In the genomic region with DNA sequence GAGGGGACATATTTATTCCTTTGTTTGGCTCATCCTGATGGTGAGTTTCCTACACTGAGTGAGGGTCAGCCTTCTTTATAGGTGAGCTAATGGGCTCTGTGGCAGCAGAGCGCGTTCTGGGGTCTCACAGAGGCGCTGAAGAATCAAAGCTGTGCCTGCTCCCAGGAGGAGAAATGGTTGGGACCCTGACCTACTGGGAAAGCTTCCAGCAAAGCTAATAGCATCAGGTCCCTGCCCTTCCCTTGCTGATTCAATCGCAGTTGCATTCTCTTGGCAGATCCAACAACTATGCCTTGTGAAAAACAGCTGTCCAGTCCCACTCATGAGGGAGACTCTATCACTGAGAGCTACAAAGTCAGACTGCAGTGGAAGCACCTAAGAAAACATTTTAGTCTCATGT, we compare ENCODE assay signal across 23 cellular contexts. TPM values are rescaled to one million over a fixed set of nuclear protein-coding genes. Genes with fewer than 3 reads are reported as not detected.
A peak's percentile ranks its signal among the peaks of the same experiment; 100 is the strongest.
DNase-seq lines count a peak whose midpoint lies in the region; ATAC-seq lines count a peak whose summit lies in the region.
"Had no signal": no experiment of that assay in that cellular context is flagged by ENCODE, and none has a peak within 500 bp of the region (broad histone marks: within the 10 kb centered on the region; RNA-seq: fewer than 3 reads in every experiment).

No MANE protein-coding gene starts in this region.

- H3K9me3 ChIP-seq in ectodermal cell (ENCODE audit: control insufficient read depth, low read length), result no peaks in the 10 kb centered on the region
- H3K9me3 ChIP-seq in aorta (ENCODE audit: control insufficient read depth, low read length), result no peaks in the 10 kb centered on the region
- H3K9me3 ChIP-seq: gastroesophageal sphincter, HAP-1, tibial artery had no signal

- peak overlapping the region; percentile 52 for H3K27ac ChIP-seq in ectodermal cell (ENCODE audit: insufficient read depth, low read depth, low read length, poor library complexity, severe bottlenecking)
- no peak overlapping the region for H3K27ac ChIP-seq in aorta (ENCODE audit: low read depth in 1 of 2, low read length in 2 of 2)
- H3K27ac ChIP-seq: gastroesophageal sphincter, skin epidermis, tibial artery had no signal

- H3K4me3 ChIP-seq in ectodermal cell (ENCODE audit: insufficient read depth, low read depth, low read length) (no peak overlapping the region), aorta (ENCODE audit: low read length in 2 of 2) (no peak overlapping the region)
- H3K4me3 ChIP-seq: gastroesophageal sphincter, HAP-1, skin epidermis, tibial artery had no signal

- DNase-seq in left ventricle myocardium superior (no peak), Right ventricle myocardium inferior (ENCODE audit: missing footprints) (no peak), myocyte (ENCODE audit: low read depth) (peak; percentile 24), aorta (no peak), EL (no peak), NCI-H345 (lab: John Stamatoyannopoulos, UW) (no peak)
- DNase-seq: activated CD4-positive, alpha-beta T cell treated with anti-CD3 and anti-CD28 coated beads for 1 hour; activated naive CD4-positive, alpha-beta T cell treated with anti-CD3 and anti-CD28 coated beads, Interleukin-2, amount 10 ng/mL, durations not matched to agents 7 days and 5 days; activated T-cell treated with anti-CD3 and anti-CD28 coated beads, Interleukin-2, amount 50 U/mL, for 72 hours; CD4-positive, CD25-positive, alpha-beta regulatory T cell; DMS 273 treated with DMSO at 0.1 percent for 48 hours; NCI-H1417; NCI-H2107; NCI-H524; stimulated activated naive CD4-positive, alpha-beta T cell treated with Interleukin-2 at 50 U/mL for 16 hours; tibial artery had no signal

- whole genome bisulfite sequencing in ectodermal cell, 2 experiments, result 76 to 81% methylated on average over 4 of the region's 4 CpGs
- 86 to 88% methylated on average over 4 of the region's 4 CpGs for WGBS in aorta, 2 donors

- H3K27me3 ChIP-seq in ectodermal cell (ENCODE audit: control insufficient read depth, insufficient read depth, low read length, poor library complexity, severe bottlenecking), result no peaks in the 10 kb centered on the region
- no peaks in the 10 kb centered on the region for H3K27me3 ChIP-seq in aorta (ENCODE audit: control insufficient read depth in 1 of 2, insufficient read depth in 2 of 2, low read length in 1 of 2)
- H3K27me3 ChIP-seq: gastroesophageal sphincter, tibial artery had no signal

- H3K4me1 ChIP-seq in ectodermal cell (ENCODE audit: control insufficient read depth, insufficient read depth, low read length) (peaks cover 36% of the 10 kb centered on the region), aorta (ENCODE audit: control insufficient read depth in 1 of 2, insufficient read depth in 2 of 2, low read length in 2 of 2) (no peaks in the 10 kb centered on the region)
- H3K4me1 ChIP-seq: gastroesophageal sphincter, HAP-1 had no signal

- no peaks in the 10 kb centered on the region for H3K36me3 ChIP-seq in ectodermal cell (ENCODE audit: control insufficient read depth, insufficient read depth, low read length)
- no peaks in the 10 kb centered on the region for H3K36me3 ChIP-seq in aorta (ENCODE audit: control insufficient read depth in 1 of 2, insufficient read depth in 2 of 2, low read length in 1 of 2)
- H3K36me3 ChIP-seq: gastroesophageal sphincter, HAP-1, tibial artery had no signal

- intact Hi-C loops in left ventricle myocardium superior (cut with micrococcal nuclease), result no loop called here
- intact Hi-C loops in Right ventricle myocardium inferior (cut with DNase I), result no loop called here
- intact Hi-C loops in aorta (cut with DNase I), result loop anchor here in 1 of 2 donors (10.0 kb wide), 1 partner anchor 269 kb away; no protein-coding TSS in a partner anchor

- ATAC-seq in left ventricle myocardium superior, result peak; percentile 72
- ATAC-seq in Right ventricle myocardium inferior, result no peak
- ATAC-seq in aorta (ENCODE audit: low FRiP score), result peak; percentile 19
- ATAC-seq in HG02970 (IDR thresholded peaks at IDR 0.05; ENCODE audit: low FRiP score, unreplicated experiment), result no peak
- ATAC-seq: activated T-cell treated with anti-CD3 and anti-CD28 coated beads, Interleukin-2, amount 50 U/mL, for 72 hours; gastroesophageal sphincter; natural killer cell treated with Interleukin-12 subunit alpha and Interleukin-12 subunit beta and Interleukin-15 and Interleukin-18, amount 100 ng/mL, for 72 hours had no signal

RNA-seq across cellular contexts. Expression of gene PBX1, which starts 43.1 kb away (rescaled TPM):
- total RNA-seq in left ventricle myocardium superior (69.6 TPM), Right ventricle myocardium inferior (78.8 TPM), myocyte (4.6 and 7.0 TPM in 2 replicates), aorta (100 to 1,000 TPM in 1 of 2 donors, 10 to 100 TPM in 1; 61.8 to 125 TPM)
- 97.2 TPM for polyA plus RNA-seq in ectodermal cell (2013, experiment 1 of 4)
- polyA plus RNA-seq in ectodermal cell (2013, experiment 2 of 4), result 92.0 TPM
- polyA plus RNA-seq in ectodermal cell (2013, experiment 3 of 4), result 72.5 TPM
- 89.3 TPM for polyA plus RNA-seq in ectodermal cell (2013, experiment 4 of 4)
- 4.6 TPM for polyA plus RNA-seq in myocyte (2012)
- polyA plus RNA-seq in aorta, result 10 to 100 TPM; 14.0 to 18.2 TPM
- total RNA-seq: activated CD8-positive, alpha-beta memory T cell treated with anti-CD3 and anti-CD28 coated beads for 36 hours had no signal

Comparison
In these comparisons a context has a peak if more than half of its experiments do, and no peak if none do; other contexts are left out.
1. ATAC-seq: peak in left ventricle myocardium superior (single experiment) and aorta (single experiment); none in Right ventricle myocardium inferior (single experiment) and HG02970 (single experiment).